ENCODE assay signal across 36 cellular contexts in the genomic region with DNA sequence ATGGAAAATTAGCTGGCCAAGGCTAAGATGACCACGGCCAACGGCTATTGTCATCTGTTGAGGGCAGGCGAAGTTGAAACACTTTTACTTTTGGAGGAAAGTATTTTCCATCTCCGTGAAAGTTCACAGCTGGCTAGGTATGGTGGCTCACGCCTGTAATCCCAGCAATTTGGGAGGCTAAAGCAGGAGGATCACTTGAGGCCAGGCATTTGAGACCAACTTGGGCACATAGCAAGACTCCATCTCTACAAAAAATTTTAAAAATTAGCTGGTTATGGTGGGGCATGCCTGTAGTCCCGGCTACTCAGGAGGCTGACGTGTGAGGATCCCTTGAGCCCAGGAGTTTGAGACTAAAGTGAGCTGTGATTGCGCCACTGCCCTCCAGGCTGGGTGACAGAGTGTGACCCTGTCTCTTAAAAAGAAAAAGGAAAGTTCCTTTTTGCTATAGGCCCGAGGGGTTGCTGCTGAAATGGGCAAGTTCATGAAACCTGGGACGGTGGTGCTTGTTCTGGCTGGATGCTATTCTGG.
"Had no signal": no experiment of that assay in that cellular context is flagged by ENCODE, and none has a peak within 500 bp of the region (broad histone marks: within the 10 kb centered on the region; RNA-seq: fewer than 3 reads in every experiment).

No MANE protein-coding gene starts in this region.

- H3K27ac Mint-ChIP-seq: activated B cell treated with CpG ODN at 0.5 μM for 24 hours; activated CD4-positive, alpha-beta memory T cell treated with anti-CD3 and anti-CD28 coated beads for 36 hours; activated CD4-positive, alpha-beta T cell treated with anti-CD3 and anti-CD28 coated beads, Interleukin-2, amount 10 ng/mL, durations not matched to agents 24 days and 14 days; activated CD8-positive, alpha-beta T cell treated with anti-CD3 and anti-CD28 coated beads for 36 hours; activated naive CD4-positive, alpha-beta T cell treated with anti-CD3 and anti-CD28 coated beads, Interleukin-2, amount 10 ng/mL, durations not matched to agents 7 days and 5 days; activated naive CD4-positive, alpha-beta T cell treated with anti-CD3 and anti-CD28 coated beads, Interleukin-2, amount 50 U/mL, for 24 hours; activated naive CD8-positive, alpha-beta T cell; activated naive CD8-positive, alpha-beta T cell treated with anti-CD3 and anti-CD28 coated beads, Interleukin-2, amount 10 ng/mL, durations not matched to agents 7 days and 5 days; activated naive CD8-positive, alpha-beta T cell treated with anti-CD3 and anti-CD28 coated beads, Interleukin-2, amount 50 U/mL, for 24 hours; activated T-cell treated with anti-CD3 and anti-CD28 coated beads, Interleukin-2, amount 50 U/mL, for 72 hours; activated T-helper 1 cell treated with anti-CD3 and anti-CD28 coated beads, Interleukin-12 subunit alpha, Interleukin-12 subunit beta, Interleukin-2, Interleukin-4 antibody, amounts not matched to agents 30 ng/mL and 10 ng/mL and 1 ng/mL, durations not matched to agents 14 hours and 24 hours and 36 hours; activated T-helper 17 cell treated with anti-CD3 and anti-CD28 coated beads, Interleukin-2, amount 50 U/mL, for 72 hours; brain; T-helper 1 cell treated with Interleukin-12 subunit alpha and Interleukin-12 subunit beta and Interleukin-4 antibody, amounts not matched to agents 30 μg/mL and 1 μg/mL, for 36 hours; T-helper 2 cell treated with Interferon-gamma antibody and Interleukin-4, amounts not matched to agents 5 μg/mL and 100 μg/mL, for 36 hours had no signal

- H3K36me3 Mint-ChIP-seq: activated CD4-positive, alpha-beta memory T cell treated with anti-CD3 and anti-CD28 coated beads for 36 hours; activated naive CD4-positive, alpha-beta T cell treated with anti-CD3 and anti-CD28 coated beads, Interleukin-2, amount 10 ng/mL, durations not matched to agents 7 days and 5 days; activated naive CD4-positive, alpha-beta T cell treated with anti-CD3 and anti-CD28 coated beads, Interleukin-2, amount 50 U/mL, for 24 hours; activated naive CD8-positive, alpha-beta T cell; activated naive CD8-positive, alpha-beta T cell treated with anti-CD3 and anti-CD28 coated beads, Interleukin-2, amount 10 ng/mL, durations not matched to agents 7 days and 5 days; brain had no signal

- H3K4me1 Mint-ChIP-seq: activated B cell treated with CpG ODN at 0.5 μM for 24 hours had no signal

- ATAC-seq: activated CD8-positive, alpha-beta T cell treated with anti-CD3 and anti-CD28 coated beads for 36 hours; activated naive CD8-positive, alpha-beta T cell treated with anti-CD3 and anti-CD28 coated beads, Interleukin-2, amount 50 U/mL, for 24 hours; activated T-cell treated with anti-CD3 and anti-CD28 coated beads, Interleukin-2, amount 50 U/mL, for 4 hours; activated T-cell treated with anti-CD3 and anti-CD28 coated beads, Interleukin-2, amount 50 U/mL, for 72 hours; activated T-helper 17 cell treated with anti-CD3 and anti-CD28 coated beads, Interleukin-2, amount 50 U/mL, for 72 hours had no signal

- H3K9me3 ChIP-seq: ascending aorta had no signal

- DNase-seq: activated B cell treated with CpG ODN at 0.5 μM for 24 hours; activated CD4-positive, alpha-beta memory T cell treated with anti-CD3 and anti-CD28 coated beads for 36 hours; activated CD4-positive, alpha-beta T cell treated with anti-CD3 and anti-CD28 coated beads for 4 hours; activated CD4-positive, alpha-beta T cell treated with anti-CD3 and anti-CD28 coated beads, Interleukin-2, amount 10 ng/mL, durations not matched to agents 24 days and 14 days; activated CD4-positive, alpha-beta T cell treated with anti-CD3 and anti-CD28 coated beads, Interleukin-2, amount 50 U/mL, for 1 hour; activated CD4-positive, alpha-beta T cell treated with anti-CD3 and anti-CD28 coated beads, Interleukin-2, amount 50 U/mL, for 4 hours; activated CD4-positive, CD25-positive, alpha-beta regulatory T cell treated with anti-CD3 and anti-CD28 coated beads, Interleukin-2, amount 50 U/mL, for 72 hours; activated CD8-positive, alpha-beta memory T cell treated with anti-CD3 and anti-CD28 coated beads, Interleukin-2, amount 50 U/mL, for 4 hours; activated CD8-positive, alpha-beta T cell treated with anti-CD3 and anti-CD28 coated beads for 36 hours; activated effector memory CD4-positive, alpha-beta T cell treated with anti-CD3 and anti-CD28 coated beads, Interleukin-2, amount 50 U/mL, for 16 hours; activated naive CD4-positive, alpha-beta T cell treated with anti-CD3 and anti-CD28 coated beads, Interleukin-2, amount 10 ng/mL, durations not matched to agents 7 days and 5 days; activated naive CD4-positive, alpha-beta T cell treated with Interleukin-2 at 50 U/mL for 16 hours; activated naive CD8-positive, alpha-beta T cell treated with anti-CD3 and anti-CD28 coated beads, Interleukin-2, amount 10 ng/mL, durations not matched to agents 7 days and 5 days; activated naive CD8-positive, alpha-beta T cell treated with anti-CD3 and anti-CD28 coated beads, Interleukin-2, amount 50 U/mL, for 24 hours; activated T-cell treated with anti-CD3 and anti-CD28 coated beads for 4 hours; activated T-cell treated with anti-CD3 and anti-CD28 coated beads, Interleukin-2, amount 50 U/mL, for 1 hour; activated T-cell treated with anti-CD3 and anti-CD28 coated beads, Interleukin-2, amount 50 U/mL, for 4 hours; activated T-cell treated with anti-CD3 and anti-CD28 coated beads, Interleukin-2, amount 50 U/mL, for 72 hours; amygdala; anterior cingulate cortex; caudate nucleus; cerebellar nuclear complex; T-helper 1 cell; T-helper 2 cell; T-helper 9 cell had no signal

- H3K36me3 ChIP-seq: ascending aorta, cardiac muscle cell had no signal

- H3K4me1 ChIP-seq: ascending aorta had no signal

- H3K9me3 Mint-ChIP-seq: activated B cell treated with CpG ODN at 0.5 μM for 24 hours; activated CD4-positive, alpha-beta memory T cell treated with anti-CD3 and anti-CD28 coated beads for 36 hours; activated naive CD4-positive, alpha-beta T cell treated with anti-CD3 and anti-CD28 coated beads, Interleukin-2, amount 10 ng/mL, durations not matched to agents 7 days and 5 days; activated naive CD4-positive, alpha-beta T cell treated with anti-CD3 and anti-CD28 coated beads, Interleukin-2, amount 50 U/mL, for 24 hours; activated naive CD8-positive, alpha-beta T cell treated with anti-CD3 and anti-CD28 coated beads, Interleukin-2, amount 10 ng/mL, durations not matched to agents 7 days and 5 days; activated naive CD8-positive, alpha-beta T cell treated with anti-CD3 and anti-CD28 coated beads, Interleukin-2, amount 50 U/mL, for 24 hours; activated T-cell treated with anti-CD3 and anti-CD28 coated beads, Interleukin-2, amount 50 U/mL, for 4 hours; activated T-helper 1 cell treated with anti-CD3 and anti-CD28 coated beads, Interleukin-12 subunit alpha, Interleukin-12 subunit beta, Interleukin-2, Interleukin-4 antibody, amounts not matched to agents 30 ng/mL and 10 ng/mL and 1 ng/mL, durations not matched to agents 14 hours and 24 hours and 36 hours; brain; central memory CD8-positive, alpha-beta T cell; T-helper 1 cell treated with Interleukin-12 subunit alpha and Interleukin-12 subunit beta and Interleukin-4 antibody, amounts not matched to agents 30 μg/mL and 1 μg/mL, for 36 hours; T-helper 2 cell treated with Interferon-gamma antibody and Interleukin-4, amounts not matched to agents 5 μg/mL and 100 μg/mL, for 36 hours had no signal

- H3K4me3 ChIP-seq: ascending aorta, cardiac muscle cell had no signal

- H3K4me3 Mint-ChIP-seq: activated B cell treated with CpG ODN at 0.5 μM for 24 hours; activated CD4-positive, alpha-beta memory T cell treated with anti-CD3 and anti-CD28 coated beads for 36 hours; activated CD4-positive, alpha-beta T cell treated with anti-CD3 and anti-CD28 coated beads, Interleukin-2, amount 10 ng/mL, durations not matched to agents 24 days and 14 days; activated CD8-positive, alpha-beta T cell treated with anti-CD3 and anti-CD28 coated beads for 36 hours; activated naive CD4-positive, alpha-beta T cell treated with anti-CD3 and anti-CD28 coated beads, Interleukin-2, amount 10 ng/mL, durations not matched to agents 7 days and 5 days; activated naive CD4-positive, alpha-beta T cell treated with anti-CD3 and anti-CD28 coated beads, Interleukin-2, amount 50 U/mL, for 24 hours; activated naive CD8-positive, alpha-beta T cell; activated naive CD8-positive, alpha-beta T cell treated with anti-CD3 and anti-CD28 coated beads, Interleukin-2, amount 10 ng/mL, durations not matched to agents 7 days and 5 days; activated naive CD8-positive, alpha-beta T cell treated with anti-CD3 and anti-CD28 coated beads, Interleukin-2, amount 50 U/mL, for 24 hours; activated T-cell treated with anti-CD3 and anti-CD28 coated beads, Interleukin-2, amount 50 U/mL, for 4 hours; activated T-cell treated with anti-CD3 and anti-CD28 coated beads, Interleukin-2, amount 50 U/mL, for 72 hours; activated T-helper 1 cell treated with anti-CD3 and anti-CD28 coated beads, Interleukin-12 subunit alpha, Interleukin-12 subunit beta, Interleukin-2, Interleukin-4 antibody, amounts not matched to agents 30 ng/mL and 10 ng/mL and 1 ng/mL, durations not matched to agents 14 hours and 24 hours and 36 hours; activated T-helper 17 cell treated with anti-CD3 and anti-CD28 coated beads, Interleukin-2, amount 50 U/mL, for 72 hours; brain; central memory CD8-positive, alpha-beta T cell; T-helper 1 cell treated with Interleukin-12 subunit alpha and Interleukin-12 subunit beta and Interleukin-4 antibody, amounts not matched to agents 30 μg/mL and 1 μg/mL, for 36 hours; T-helper 2 cell treated with Interferon-gamma antibody and Interleukin-4, amounts not matched to agents 5 μg/mL and 100 μg/mL, for 36 hours had no signal

- H3K27me3 Mint-ChIP-seq: activated B cell treated with CpG ODN at 0.5 μM for 24 hours; activated CD4-positive, alpha-beta memory T cell treated with anti-CD3 and anti-CD28 coated beads for 36 hours; activated CD4-positive, alpha-beta T cell treated with anti-CD3 and anti-CD28 coated beads, Interleukin-2, amount 10 ng/mL, durations not matched to agents 24 days and 14 days; activated CD8-positive, alpha-beta T cell treated with anti-CD3 and anti-CD28 coated beads for 36 hours; activated naive CD4-positive, alpha-beta T cell treated with anti-CD3 and anti-CD28 coated beads, Interleukin-2, amount 50 U/mL, for 24 hours; activated naive CD8-positive, alpha-beta T cell; activated naive CD8-positive, alpha-beta T cell treated with anti-CD3 and anti-CD28 coated beads, Interleukin-2, amount 50 U/mL, for 24 hours; activated T-helper 17 cell treated with anti-CD3 and anti-CD28 coated beads, Interleukin-2, amount 50 U/mL, for 72 hours; brain; central memory CD8-positive, alpha-beta T cell had no signal

- H3K27me3 ChIP-seq: ascending aorta, cardiac muscle cell had no signal

- H3K27ac ChIP-seq: ascending aorta, cardiac muscle cell, VCaP had no signal
